In the genomic region with DNA sequence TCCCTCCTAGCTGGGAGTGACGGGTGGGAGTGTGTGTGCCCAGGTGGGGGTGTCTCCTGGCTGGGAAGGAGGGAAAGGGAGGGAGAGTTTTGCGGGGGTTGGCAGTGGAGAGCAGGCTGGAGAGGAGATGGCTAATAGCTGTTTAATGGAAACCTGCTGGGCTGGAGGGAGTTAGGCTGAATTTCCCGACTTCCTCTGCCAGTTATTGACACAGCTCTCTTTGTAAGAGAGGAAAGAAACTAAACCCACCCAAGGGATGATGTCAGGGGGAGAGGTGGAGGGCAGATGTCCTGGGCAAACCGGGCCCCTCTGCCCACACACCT, we compare ENCODE assay signal across 8 cellular contexts. TPM values are rescaled to one million over a fixed set of nuclear protein-coding genes. Genes with fewer than 3 reads are reported as not detected.
DNase-seq lines count a peak whose midpoint lies in the region; ATAC-seq and TF ChIP-seq lines count a peak whose summit lies in the region.
"Had no signal": no experiment of that assay in that cellular context is flagged by ENCODE, and none has a peak within 500 bp of the region (broad histone marks: within the 10 kb centered on the region; RNA-seq: fewer than 3 reads in every experiment).

No MANE protein-coding gene starts in this region.

- H3K9me3 ChIP-seq in cardiac muscle cell (ENCODE audit: low read depth) (no peaks in the 10 kb centered on the region), right atrium auricular region (no peaks in the 10 kb centered on the region), upper lobe of right lung (no peaks in the 10 kb centered on the region)

- no peaks in the 10 kb centered on the region for H3K27me3 ChIP-seq in cardiac muscle cell
- H3K27me3 ChIP-seq in right atrium auricular region, result no peaks in the 10 kb centered on the region
- H3K27me3 ChIP-seq in upper lobe of right lung, result no peaks in the 10 kb centered on the region

- ATAC-seq in Right ventricle myocardium inferior, result no peak
- ATAC-seq in upper lobe of right lung, result no peak

- H3K27ac ChIP-seq in cardiac muscle cell, result peak overlapping the region; percentile 59
- H3K27ac ChIP-seq in right atrium auricular region, result peak overlapping the region; percentile 40 to 46
- peak overlapping the region; percentile 47 for H3K27ac ChIP-seq in upper lobe of right lung

- H3K4me3 ChIP-seq in cardiac muscle cell (no peak overlapping the region), right atrium auricular region (no peak overlapping the region), upper lobe of right lung (no peak overlapping the region)

- peaks cover 7% of the 10 kb centered on the region for H3K36me3 ChIP-seq in cardiac muscle cell
- H3K36me3 ChIP-seq in right atrium auricular region, result peaks cover 24% of the 10 kb centered on the region
- H3K36me3 ChIP-seq in upper lobe of right lung, result peaks cover 52% of the 10 kb centered on the region

- intact Hi-C loops in Right ventricle myocardium inferior (cut with DNase I), result loop anchor here (1.0 kb wide), 1 partner anchor 63 kb away; no protein-coding TSS in a partner anchor
- intact Hi-C loops in upper lobe of right lung (cut with DNase I), result loop anchor here (2.0 kb wide), 1 partner anchor 61 kb away; no protein-coding TSS in a partner anchor

- H3K4me1 ChIP-seq in cardiac muscle cell (ENCODE audit: low read depth) (peaks cover 7% of the 10 kb centered on the region), right atrium auricular region (peaks cover 0 to 39% of the 10 kb centered on the region in 2 donors), upper lobe of right lung (peaks cover 26% of the 10 kb centered on the region)

- no peak for DNase-seq in cardiac muscle cell (ENCODE audit: low read depth in 1 of 2, low spot score in 1 of 2)
- no peak for DNase-seq in Right ventricle myocardium inferior (ENCODE audit: missing footprints)
- no peak for DNase-seq in right atrium auricular region (ENCODE audit: low spot score)
- DNase-seq in upper lobe of right lung, result no peak
- no peak for DNase-seq in putamen (ENCODE audit: low spot score)
- DNase-seq in DMS153 treated with DMSO at 0.1 percent for 48 hours (lab: John Stamatoyannopoulos, UW; ENCODE audit: unreplicated experiment), result no peak
- DNase-seq: activated CD4-positive, alpha-beta T cell treated with anti-CD3 and anti-CD28 coated beads for 1 hour had no signal

- TF ChIP-seq CTCF in cardiac muscle cell (IDR thresholded peaks at IDR 0.05; ENCODE audit: low read depth, low read length), result no peak
- no peak for TF ChIP-seq CTCF in right atrium auricular region (IDR thresholded peaks at IDR 0.05)
- no peak for TF ChIP-seq CTCF in upper lobe of right lung (IDR thresholded peaks at IDR 0.05)

RNA-seq across cellular contexts. Expression of a gene that starts 10.2 kb away (rescaled TPM):
- total RNA-seq in cardiac muscle cell (180 and 224 TPM in 2 replicates), Right ventricle myocardium inferior (101 TPM), right atrium auricular region (10 to 100 TPM; 59.2 to 75.1 TPM), upper lobe of right lung (182 TPM)
- 181 and 191 TPM in 2 replicates for polyA plus RNA-seq in cardiac muscle cell

RNA-seq across cellular contexts. Expression of a gene that starts 18.6 kb away (rescaled TPM):
- total RNA-seq in cardiac muscle cell (78.8 and 109 TPM in 2 replicates), Right ventricle myocardium inferior (71.4 TPM), right atrium auricular region (10 to 100 TPM; 91.3 to 96.2 TPM), upper lobe of right lung (293 TPM)
- 108 and 162 TPM in 2 replicates for polyA plus RNA-seq in cardiac muscle cell

RNA-seq across cellular contexts. Expression of a gene that starts 56.8 kb away (rescaled TPM):
- total RNA-seq in cardiac muscle cell (0.12 TPM in 1 of 2 replicates, not detected in the other), Right ventricle myocardium inferior (not detected), right atrium auricular region (1 to 10 TPM in 1 of 2 donors, not detected in 1; 4.8 TPM), upper lobe of right lung (37.8 TPM)
- 0.28 TPM in 1 of 2 replicates, not detected in the other for polyA plus RNA-seq in cardiac muscle cell
- polyA plus RNA-seq: BJ had no signal

RNA-seq across cellular contexts. Expression of a gene that starts 57.3 kb away (rescaled TPM):
- total RNA-seq in cardiac muscle cell (30.6 and 35.0 TPM in 2 replicates), Right ventricle myocardium inferior (28.0 TPM), right atrium auricular region (10 to 100 TPM; 15.2 to 15.8 TPM), upper lobe of right lung (30.3 TPM)
- polyA plus RNA-seq in cardiac muscle cell, result 70.8 and 84.1 TPM in 2 replicates
